ENCODE assay signal across 19 cellular contexts in genomic region chr21:37292946-37293345, GRCh38.
"Had no signal": no experiment of that assay in that cellular context is flagged by ENCODE, and none has a peak within 500 bp of the region (broad histone marks: within the 10 kb centered on the region; RNA-seq: fewer than 3 reads in every experiment).

No MANE protein-coding gene starts in this region.

- H3K27ac ChIP-seq: hepatocyte, parathyroid adenoma, thyroid gland had no signal

- H3K9me3 ChIP-seq: thyroid gland had no signal

- DNase-seq: activated CD4-positive, CD25-positive, alpha-beta regulatory T cell treated with anti-CD3 and anti-CD28 coated beads, Interleukin-2, amount 50 U/mL, for 72 hours; activated naive CD4-positive, alpha-beta T cell; activated naive CD8-positive, alpha-beta T cell treated with anti-CD3 and anti-CD28 coated beads, Interleukin-2, amount 50 U/mL, for 24 hours; effector CD4-positive, alpha-beta T cell; mammary epithelial cell; naive B cell; retina; stimulated activated CD4-positive, alpha-beta T cell treated with anti-CD3 and anti-CD28 coated beads, Interleukin-12 subunit alpha, Interleukin-12 subunit beta, amount 100 ng/mL, for 4 hours; stimulated activated CD4-positive, alpha-beta T cell treated with anti-CD3 and anti-CD28 coated beads, Interleukin-2, amount 100 ng/mL, for 24 hours; SW 1271 had no signal

- H3K9me3 Mint-ChIP-seq: activated naive CD8-positive, alpha-beta T cell treated with anti-CD3 and anti-CD28 coated beads, Interleukin-2, amount 50 U/mL, for 24 hours; activated T-helper 1 cell treated with anti-CD3 and anti-CD28 coated beads, Interleukin-12 subunit alpha, Interleukin-12 subunit beta, Interleukin-2, Interleukin-4 antibody, amounts not matched to agents 30 ng/mL and 10 ng/mL and 1 ng/mL, durations not matched to agents 14 hours and 24 hours and 36 hours; naive B cell; stimulated activated memory B cell treated with anti-CD40 and anti-IgM and Interleukin-4, amounts not matched to agents 10 μg/mL and 1 μg/mL and 100 μg/mL, for 72 hours had no signal

- FAIRE-seq: astrocyte, colon, keratinocyte had no signal

- H3K36me3 ChIP-seq: thyroid gland had no signal

- H3K4me1 ChIP-seq: parathyroid adenoma, thyroid gland had no signal

- H3K4me3 Mint-ChIP-seq: activated naive CD8-positive, alpha-beta T cell treated with anti-CD3 and anti-CD28 coated beads, Interleukin-2, amount 50 U/mL, for 24 hours; activated T-helper 1 cell treated with anti-CD3 and anti-CD28 coated beads, Interleukin-12 subunit alpha, Interleukin-12 subunit beta, Interleukin-2, Interleukin-4 antibody, amounts not matched to agents 30 ng/mL and 10 ng/mL and 1 ng/mL, durations not matched to agents 14 hours and 24 hours and 36 hours; naive B cell; stimulated activated memory B cell treated with anti-CD40 and anti-IgM and Interleukin-4, amounts not matched to agents 10 μg/mL and 1 μg/mL and 100 μg/mL, for 72 hours had no signal

- H3K4me2 ChIP-seq: hepatocyte had no signal

- H3K4me3 ChIP-seq: hepatocyte, thyroid gland had no signal

- H3K27me3 ChIP-seq: hepatocyte, thyroid gland had no signal

- H3K9ac ChIP-seq: parathyroid adenoma had no signal

- H3K4me1 Mint-ChIP-seq: activated naive CD8-positive, alpha-beta T cell treated with anti-CD3 and anti-CD28 coated beads, Interleukin-2, amount 50 U/mL, for 24 hours; naive B cell had no signal

- H3K36me3 Mint-ChIP-seq: stimulated activated memory B cell treated with anti-CD40 and anti-IgM and Interleukin-4, amounts not matched to agents 10 μg/mL and 1 μg/mL and 100 μg/mL, for 72 hours had no signal

- H2AFZ ChIP-seq: hepatocyte, parathyroid adenoma had no signal

- ATAC-seq: activated naive CD8-positive, alpha-beta T cell treated with anti-CD3 and anti-CD28 coated beads, Interleukin-2, amount 50 U/mL, for 24 hours; left lobe of liver; stimulated activated memory B cell treated with anti-CD40 and anti-IgM and Interleukin-4, amounts not matched to agents 10 μg/mL and 1 μg/mL and 100 μg/mL, for 72 hours had no signal

- H3K79me2 ChIP-seq: hepatocyte, parathyroid adenoma had no signal

- H3K27ac Mint-ChIP-seq: activated naive CD8-positive, alpha-beta T cell treated with anti-CD3 and anti-CD28 coated beads, Interleukin-2, amount 50 U/mL, for 24 hours; activated T-helper 1 cell treated with anti-CD3 and anti-CD28 coated beads, Interleukin-12 subunit alpha, Interleukin-12 subunit beta, Interleukin-2, Interleukin-4 antibody, amounts not matched to agents 30 ng/mL and 10 ng/mL and 1 ng/mL, durations not matched to agents 14 hours and 24 hours and 36 hours; stimulated activated memory B cell treated with anti-CD40 and anti-IgM and Interleukin-4, amounts not matched to agents 10 μg/mL and 1 μg/mL and 100 μg/mL, for 72 hours had no signal
